In genomic region chr19:14005381-14006084, GRCh38 we compare ENCODE assay signal across 1 cellular context.
TF ChIP-seq lines count a peak whose summit lies in the region.

No MANE protein-coding gene starts in this region.

TF ChIP-seq in IMR-90, 13 proteins besides CTCF, POLR2A, EP300 and RAD21:
- TF ChIP-seq MAZ (IDR thresholded peaks at IDR 0.05; ENCODE audit: borderline replicate concordance, low read depth, low read length) (peak; percentile 94), NFE2L2 (IDR thresholded peaks at IDR 0.05; ENCODE audit: low read depth, low read length) (no peak), RCOR1 (IDR thresholded peaks at IDR 0.05; ENCODE audit: insufficient replicate concordance, low read length) (peak; percentile 99)
